Comparison of ENCODE assay signal across 10 cellular contexts in genomic region chr1:89310505-89310904, GRCh38. TPM values are rescaled to one million over a fixed set of nuclear protein-coding genes. Genes with fewer than 3 reads are reported as not detected.
DNase-seq lines count a peak whose midpoint lies in the region; ATAC-seq, FAIRE-seq and TF ChIP-seq lines count a peak whose summit lies in the region.
"Had no signal": no experiment of that assay in that cellular context is flagged by ENCODE, and none has a peak within 500 bp of the region (broad histone marks: within the 10 kb centered on the region; RNA-seq: fewer than 3 reads in every experiment).

No MANE protein-coding gene starts in this region.

- H3K9me3 ChIP-seq in colonic mucosa = no peaks in the 10 kb centered on the region
- no peaks in the 10 kb centered on the region for H3K9me3 ChIP-seq in suprapubic skin

- TF ChIP-seq CTCF in colonic mucosa (IDR thresholded peaks at IDR 0.05) = no peak
- no peak for TF ChIP-seq CTCF in suprapubic skin (IDR thresholded peaks at IDR 0.05)
- TF ChIP-seq CTCF in D721Med (IDR thresholded peaks at IDR 0.05; ENCODE audit: insufficient read depth, missing control alignments) = no peak

- H3K27me3 ChIP-seq in colonic mucosa (no peaks in the 10 kb centered on the region), suprapubic skin (no peaks in the 10 kb centered on the region)

- DNase-seq in CD1c-positive myeloid dendritic cell (ENCODE audit: extremely low spot score) = peak; percentile 45
- no peak for DNase-seq in colonic mucosa
- peak; percentile 91 for DNase-seq in renal cortical epithelial cell (ENCODE audit: low read depth)
- no peak for DNase-seq in suprapubic skin (ENCODE audit: low spot score in 2 of 2)
- no peak for DNase-seq in NCI-H1436 treated with DMSO at 0.1 percent for 48 hours (lab: John Stamatoyannopoulos, UW)
- no peak for DNase-seq in D721Med (ENCODE audit: insufficient read length, low spot score)

- intact Hi-C loops in colonic mucosa (cut with DNase I) = no loop called here

- H3K4me3 ChIP-seq in colonic mucosa (no peak overlapping the region), suprapubic skin (no peak overlapping the region)

- ATAC-seq in GM19397 (IDR thresholded peaks at IDR 0.05; ENCODE audit: unreplicated experiment) = peak; percentile 62
- peak; percentile 70 for ATAC-seq in HG03521 (IDR thresholded peaks at IDR 0.05; ENCODE audit: unreplicated experiment)
- ATAC-seq: HCT116 had no signal

- no peak for TF ChIP-seq EP300 in suprapubic skin (IDR thresholded peaks at IDR 0.05)

- H3K27ac ChIP-seq in colonic mucosa = peak overlapping the region; percentile 56
- H3K27ac ChIP-seq in suprapubic skin = no peak overlapping the region

- TF ChIP-seq POLR2A in suprapubic skin (IDR thresholded peaks at IDR 0.05) = no peak

- H3K4me1 ChIP-seq in colonic mucosa (no peaks in the 10 kb centered on the region), suprapubic skin (peaks cover 23% of the 10 kb centered on the region)

- FAIRE-seq in D721Med (lab: Jason Lieb, UNC) = no peak

- H3K36me3 ChIP-seq in colonic mucosa (no peaks in the 10 kb centered on the region), suprapubic skin (no peaks in the 10 kb centered on the region)

- H3K9ac ChIP-seq in colonic mucosa (ENCODE audit: low read depth in 2 of 2, low read length in 2 of 2) = no peak overlapping the region

- WGBS in suprapubic skin = 43% methylated on average over 1 of the region's 1 CpG

RNA-seq across cellular contexts. Expression of gene GBP5, which starts 37.8 kb away (rescaled TPM):
- total RNA-seq in colonic mucosa (1 to 10 TPM; 1.3 to 3.0 TPM), renal cortical epithelial cell (0.05 and 0.17 TPM in 2 replicates), suprapubic skin (under 1 TPM in 3 of 4 donors, not detected in 1; 0.21 to 0.38 (median 0.32) TPM)

RNA-seq across cellular contexts. Expression of gene GBP6, which starts 53.4 kb away (rescaled TPM):
- total RNA-seq in colonic mucosa (not detected), renal cortical epithelial cell (under 0.01 and 4.7 TPM in 2 replicates), suprapubic skin (under 1 TPM; 0.26 to 0.64 (median 0.56) TPM)
- total RNA-seq: dermis microvascular lymphatic vessel endothelial cell had no signal

Comparison
In these comparisons a context has a peak if more than half of its experiments do, and no peak if none do; other contexts are left out.
1. DNase-seq: peak in CD1c-positive myeloid dendritic cell (single experiment) and renal cortical epithelial cell (single experiment); none in colonic mucosa (single experiment), suprapubic skin (0 of 2), NCI-H1436 treated with DMSO at 0.1 percent for 48 hours (single experiment) and D721Med (single experiment).